16 cellular contexts compared by ENCODE assay signal in genomic region chr10:112296908-112297331, GRCh38. TPM values are rescaled to one million over a fixed set of nuclear protein-coding genes. Genes with fewer than 3 reads are reported as not detected.
DNase-seq lines count a peak whose midpoint lies in the region; ATAC-seq, FAIRE-seq and TF ChIP-seq lines count a peak whose summit lies in the region.
"Had no signal": no experiment of that assay in that cellular context is flagged by ENCODE, and none has a peak within 500 bp of the region (broad histone marks: within the 10 kb centered on the region; RNA-seq: fewer than 3 reads in every experiment).

No MANE protein-coding gene starts in this region.

- no peak overlapping the region for H3K56ac ChIP-seq in IMR-90 (ENCODE audit: extremely low read depth, insufficient read depth, low read length)

- H3K27ac Mint-ChIP-seq in T-cell: no peak overlapping the region

- no peak overlapping the region; the same call in 1 of the 2 replicates for H3K14ac ChIP-seq in IMR-90 (replicated peaks; ENCODE audit: low read depth, low read length)

- H3K36me3 Mint-ChIP-seq in T-cell: no peaks in the 10 kb centered on the region

- H3K4me2 ChIP-seq in IMR-90 (ENCODE audit: low read depth, low read length): no peak overlapping the region
- H3K4me2 ChIP-seq in HepG2 (ENCODE audit: low read depth, low read length): peak overlapping the region; percentile 84

- no peak for TF ChIP-seq RAD21 in IMR-90 (IDR thresholded peaks at IDR 0.05; ENCODE audit: low read length)
- no peak for TF ChIP-seq RAD21 in HepG2 (CRISPR knock-in tag; IDR thresholded peaks at IDR 0.05)

- DNase-seq in EH (ENCODE audit: low read depth): peak; percentile 46
- no peak for DNase-seq in IMR-90
- DNase-seq in HepG2 (ENCODE audit: low spot score): peak; percentile 70
- no peak for DNase-seq in T-cell
- no peak for DNase-seq in nucleus accumbens (lab: John Stamatoyannopoulos, UW)
- DNase-seq in AML-193 (lab: John Stamatoyannopoulos, UW): no peak
- DNase-seq: DMS 273 treated with DMSO at 0.1 percent for 48 hours, H9, NCI-H1417, NCI-H2029, NCI-H2171 treated with DMSO at 0.1 percent for 48 hours, NCI-H510A treated with DMSO at 0.1 percent for 48 hours had no signal

- TF ChIP-seq CTCF in IMR-90 (conservative IDR thresholded peaks at IDR 0.05; ENCODE audit: low read depth, low read length) (no peak), HepG2 (CRISPR knock-in tag; IDR thresholded peaks at IDR 0.05) (no peak)

- H2AFZ ChIP-seq in IMR-90 (replicated peaks; ENCODE audit: low read length, poor library complexity) (no peak overlapping the region), HepG2 (ENCODE audit: low read length) (peak overlapping the region; percentile 55)

- TF ChIP-seq EP300 in HepG2 (IDR thresholded peaks at IDR 0.05; ENCODE audit: low read depth in 2 of 2, low read length in 2 of 2) (peak in 1 of 2 experiments; percentile 74; a peak in 1 of 4 replicates), HepG2 (CRISPR knock-in tag; IDR thresholded peaks at IDR 0.05; ENCODE audit: borderline replicate concordance) (peak; percentile 48)

- CTCF ChIA-PET in IMR-90 (lab: Yijun Ruan, JAX) (no interaction called here), HepG2 (lab: Yijun Ruan, JAX; ENCODE audit: low intra/inter-chr PET ratio, low total read pairs) (no interaction called here), T-cell (lab: Charles Lee) (no interaction called here)

- no peaks in the 10 kb centered on the region; the same call in 1 of the 2 replicates for H3K9me1 ChIP-seq in IMR-90 (ENCODE audit: insufficient read depth, low read length)

- H3K4me3 Mint-ChIP-seq in T-cell: no peak overlapping the region
- H3K4me3 Mint-ChIP-seq: H9 had no signal

- no peak for TF ChIP-seq POLR2A in IMR-90 (IDR thresholded peaks at IDR 0.05; ENCODE audit: low read depth, low read length)
- peak; percentile 1 to 48; a peak in 1 of 4 replicates for TF ChIP-seq POLR2A in HepG2 (IDR thresholded peaks at IDR 0.05; ENCODE audit: insufficient read depth in 1 of 2, low read depth in 2 of 2, low read length in 2 of 2)

- H4K20me1 ChIP-seq in IMR-90 (ENCODE audit: insufficient read depth, low read length) (no peaks in the 10 kb centered on the region), HepG2 (ENCODE audit: insufficient read depth, low read length) (no peaks in the 10 kb centered on the region)
- H4K20me1 ChIP-seq: BLaER1 treated with 17β-estradiol and CSF1 and Interleukin-3, amounts not matched to agents 10 nM and 100 nM had no signal

- no peaks in the 10 kb centered on the region for H3K79me1 ChIP-seq in IMR-90 (ENCODE audit: low read depth in 1 of 2, low read length in 2 of 2)

- H3K4me3 ChIP-seq in IMR-90 (ENCODE audit: insufficient read depth, low read depth, low read length): no peak overlapping the region
- H3K4me3 ChIP-seq in HepG2 (replicated peaks in 1 of 3; ENCODE audit: insufficient read depth in 1 of 3, low read depth in 2 of 3, low read length in 3 of 3): peak overlapping the region; percentile 32 to 43 (median 41)
- peak overlapping the region in 2 of 5 donors; percentile 12 to 27 for H3K4me3 ChIP-seq in subcutaneous abdominal adipose tissue (ENCODE audit: low read depth in 1 of 5, low read length in 5 of 5)
- H3K4me3 ChIP-seq: BLaER1 treated with 17β-estradiol and CSF1 and Interleukin-3, amounts not matched to agents 10 nM and 100 nM; SJSA1 had no signal

- dilution Hi-C loops in IMR-90 (cut with HindIII; ENCODE audit: low sequenced_read_pairs, unreplicated experiment): no loop called here

- H3K9me3 Mint-ChIP-seq in T-cell: no peaks in the 10 kb centered on the region
- H3K9me3 Mint-ChIP-seq: H9 had no signal

- peak overlapping the region; percentile 2 for H3K18ac ChIP-seq in IMR-90 (ENCODE audit: low read depth, low read length)

- H2AK9ac ChIP-seq in IMR-90 (replicated peaks; ENCODE audit: low read depth, low read length, poor library complexity): no peak overlapping the region

- no peak overlapping the region for H4K8ac ChIP-seq in IMR-90 (ENCODE audit: low read depth in 2 of 2, low read length in 2 of 2)

- H2BK120ac ChIP-seq in IMR-90 (ENCODE audit: low read depth, low read length): peak overlapping the region; percentile 22; the same call in 1 of the 2 replicates

- no peak overlapping the region; the same call in 2 of the 3 replicates for H2BK15ac ChIP-seq in IMR-90 (ENCODE audit: low read depth, low read length)

- no peak overlapping the region for H3K4ac ChIP-seq in IMR-90 (ENCODE audit: low read depth, low read length)

- POLR2A ChIA-PET in IMR-90 (lab: Charles Lee; ENCODE audit: unreplicated experiment) (no interaction called here), HepG2 (lab: Yijun Ruan, JAX) (interaction anchor here (0.6 to 5.3 kb wide), 12 partner anchors 8 to 73 kb away, joined by 3 to 62 read pairs (median 4); no protein-coding TSS in a partner anchor), T-cell (lab: Charles Lee) (no interaction called here)

- intact Hi-C loops in IMR-90 (cut with micrococcal nuclease) (no loop called here), HepG2 (cut with micrococcal nuclease; ENCODE audit: unreplicated experiment) (loop anchor here (1.0 kb wide), 2 partner anchors 21 to 36 kb away; no protein-coding TSS in a partner anchor)

- H3K4me1 ChIP-seq in IMR-90 (ENCODE audit: control insufficient read depth, insufficient read depth, low read length) (peaks cover 10% of the 10 kb centered on the region), HepG2 (ENCODE audit: insufficient read depth, low read length) (peaks cover 94% of the 10 kb centered on the region), subcutaneous abdominal adipose tissue (ENCODE audit: control insufficient read depth in 5 of 5, insufficient read depth in 5 of 5, low read length in 5 of 5) (peaks cover 8 to 35% (median 18%) of the 10 kb centered on the region in 5 donors)
- H3K4me1 ChIP-seq: SJSA1 had no signal

- in situ Hi-C loops in IMR-90 (cut with MboI; ENCODE audit: low sequenced_read_pairs): no loop called here
- in situ Hi-C loops in HepG2 (cut with HindIII; ENCODE audit: extremely low pct_ligation_motif_present, low pct_unique_long_range_greater_than_20kb): no loop called here

- no peak overlapping the region for H3K9ac ChIP-seq in IMR-90 (ENCODE audit: low read depth, low read length)
- H3K9ac ChIP-seq in HepG2 (ENCODE audit: insufficient read depth, low read depth, low read length): peak overlapping the region; percentile 49
- peak overlapping the region in 3 of 5 donors; percentile 30 to 44 (median 35) for H3K9ac ChIP-seq in subcutaneous abdominal adipose tissue (ENCODE audit: low read length in 5 of 5)
- H3K9ac ChIP-seq: BLaER1 treated with 17β-estradiol and CSF1 and Interleukin-3, amounts not matched to agents 10 nM and 100 nM had no signal

- no peaks in the 10 kb centered on the region for H3K9me3 ChIP-seq in IMR-90 (ENCODE audit: control insufficient read depth, insufficient read depth, low read length)
- H3K9me3 ChIP-seq in HepG2 (ENCODE audit: low read length): no peaks in the 10 kb centered on the region
- no peaks in the 10 kb centered on the region for H3K9me3 ChIP-seq in subcutaneous abdominal adipose tissue (ENCODE audit: control insufficient read depth in 5 of 5, low read length in 5 of 5)
- H3K9me3 ChIP-seq: BLaER1 treated with 17β-estradiol and CSF1 and Interleukin-3, amounts not matched to agents 10 nM and 100 nM; SJSA1 had no signal

- no peak overlapping the region; the same call in 1 of the 2 replicates for H4K5ac ChIP-seq in IMR-90 (ENCODE audit: low read depth, low read length)

- no peak overlapping the region; the same call in 1 of the 2 replicates for H4K91ac ChIP-seq in IMR-90 (ENCODE audit: insufficient read depth, low read depth, low read length)

- H3K27ac ChIP-seq in IMR-90 (ENCODE audit: insufficient read depth, low read length) (no peak overlapping the region), HepG2 (ENCODE audit: extremely low read length, insufficient read depth, low read length) (peak overlapping the region; percentile 77), subcutaneous abdominal adipose tissue (ENCODE audit: low read depth, low read length) (peak overlapping the region; percentile 98)
- H3K27ac ChIP-seq: BLaER1 treated with 17β-estradiol and CSF1 and Interleukin-3, amounts not matched to agents 10 nM and 100 nM; SJSA1 had no signal

- H2AK5ac ChIP-seq in IMR-90 (ENCODE audit: low read depth, low read length): peak overlapping the region; percentile 21; the same call in 1 of the 2 replicates

- no peaks in the 10 kb centered on the region for H3K4me1 Mint-ChIP-seq in T-cell

- H3K23ac ChIP-seq in IMR-90 (ENCODE audit: low read depth, low read length): no peak overlapping the region

- H3K79me2 ChIP-seq in HepG2 (ENCODE audit: insufficient read depth, low read length): no peaks in the 10 kb centered on the region

- H3K36me3 ChIP-seq in IMR-90 (ENCODE audit: control insufficient read depth, insufficient read depth, low read length): no peaks in the 10 kb centered on the region
- no peaks in the 10 kb centered on the region for H3K36me3 ChIP-seq in HepG2 (replicated peaks in 1 of 2; ENCODE audit: control insufficient read depth in 1 of 2, insufficient read depth in 2 of 2, low read length in 2 of 2)
- H3K36me3 ChIP-seq in subcutaneous abdominal adipose tissue (ENCODE audit: control insufficient read depth in 5 of 5, insufficient read depth in 5 of 5, low read length in 5 of 5): no peaks in the 10 kb centered on the region
- H3K36me3 ChIP-seq: BLaER1 treated with 17β-estradiol and CSF1 and Interleukin-3, amounts not matched to agents 10 nM and 100 nM; SJSA1 had no signal

- BruUV-seq in IMR-90 (replicated peaks; lab: Mats Ljungman, UMichigan): no TSS peak
- TSS peak; percentile 91 for BruUV-seq in HepG2 (replicated peaks; lab: Mats Ljungman, UMichigan)

- FAIRE-seq in HepG2 (lab: Jason Lieb, UNC): peak; percentile 81

- no peak for ATAC-seq in IMR-90 (ENCODE audit: low read depth)
- peak; percentile 73 for ATAC-seq in HepG2
- ATAC-seq in T-cell (replicated peaks in 1 of 4): no peak

- H2BK20ac ChIP-seq in IMR-90 (ENCODE audit: low read depth, low read length): no peak overlapping the region

- H3K27me3 ChIP-seq in IMR-90 (ENCODE audit: control insufficient read depth, insufficient read depth, low read length): no peaks in the 10 kb centered on the region
- no peaks in the 10 kb centered on the region for H3K27me3 ChIP-seq in HepG2 (ENCODE audit: control insufficient read depth in 1 of 2, insufficient read depth in 2 of 2, low read length in 2 of 2)
- H3K27me3 ChIP-seq in subcutaneous abdominal adipose tissue (ENCODE audit: control insufficient read depth in 5 of 5, insufficient read depth in 4 of 5, low read length in 5 of 5): no peaks in the 10 kb centered on the region
- H3K27me3 ChIP-seq: BLaER1 treated with 17β-estradiol and CSF1 and Interleukin-3, amounts not matched to agents 10 nM and 100 nM had no signal

- WGBS in IMR-90 (ENCODE audit: extremely low coverage in 2 of 2, insufficient read length in 1 of 2), 2 experiments: 50% methylated on average over 2 of the region's 9 CpGs; no CpG with 5 or more reads in 1 of the 2 experiments
- 18% methylated on average over 9 of the region's 9 CpGs for whole genome bisulfite sequencing in HepG2 (ENCODE audit: low lambda C conversion rate)

- no peak overlapping the region for H2BK5ac ChIP-seq in IMR-90 (ENCODE audit: low read depth, low read length, poor library complexity, severe bottlenecking)

- peaks cover 16 to 22% of the 10 kb centered on the region in 2 donors for H3K27me3 Mint-ChIP-seq in T-cell

RNA-seq across cellular contexts. Expression of gene TECTB, which starts 13.7 kb away (rescaled TPM):
- total RNA-seq in IMR-90 (2012; rRNA removed) (not detected in 2 replicates), HepG2 (2016; rRNA removed; fragmentation: Illumina TruSeq; extraction: Trizol) (1.3 and 1.8 TPM in 2 replicates), T-cell (not detected)
- polyA plus RNA-seq in IMR-90 (2012; rRNA removed) (not detected in 2 replicates), HepG2 (2011; rRNA removed) (0.78 and 1.1 TPM in 2 replicates)
- polyA plus RNA-seq in IMR-90 (2012; cell fraction: cytosol; rRNA removed): not detected in 2 replicates
- not detected in 2 replicates for polyA plus RNA-seq in IMR-90 (2012; cell fraction: nucleus; rRNA removed; ENCODE audit: low replicate concordance)
- total RNA-seq in HepG2 (2016; cell fraction: cytosol; rRNA removed; fragmentation: Illumina TruSeq; extraction: Trizol; ENCODE audit: low read depth): 0.61 and 0.71 TPM in 2 replicates
- 1.5 and 1.9 TPM in 2 replicates for total RNA-seq in HepG2 (2016; cell fraction: insoluble cytoplasmic fraction; rRNA removed; fragmentation: Illumina TruSeq; extraction: Trizol)
- total RNA-seq in HepG2 (2016; cell fraction: membrane; rRNA removed; fragmentation: Illumina TruSeq; extraction: Trizol): 1.0 and 1.4 TPM in 2 replicates
- 2.4 and 2.8 TPM in 2 replicates for total RNA-seq in HepG2 (2016; cell fraction: nucleus; rRNA removed; fragmentation: Illumina TruSeq; extraction: Trizol)
- 0.48 and 0.63 TPM in 2 replicates for polyA plus RNA-seq in HepG2 (2011; cell fraction: cytosol; rRNA removed)
- polyA plus RNA-seq in HepG2 (2011; cell fraction: nucleus; rRNA removed): 1.3 and 1.7 TPM in 2 replicates
- polyA plus RNA-seq in HepG2 (2012): 0.68 and 1.6 TPM in 2 replicates
- polyA plus RNA-seq in HepG2 (2016; cell fraction: cytosol; fragmentation: Illumina TruSeq; extraction: Trizol; ENCODE audit: low read depth): 0.19 and 0.38 TPM in 2 replicates
- 1.3 and 1.6 TPM in 2 replicates for polyA plus RNA-seq in HepG2 (2016; cell fraction: insoluble cytoplasmic fraction; fragmentation: Illumina TruSeq; extraction: Trizol; ENCODE audit: low read depth)
- polyA plus RNA-seq in HepG2 (2016; cell fraction: membrane; fragmentation: Illumina TruSeq; extraction: Trizol; ENCODE audit: low read depth): 0.73 and 0.96 TPM in 2 replicates
- polyA plus RNA-seq in HepG2 (2016; cell fraction: nucleus; fragmentation: Illumina TruSeq; extraction: Trizol; ENCODE audit: insufficient read depth, low read depth): 4.3 and 5.3 TPM in 2 replicates
- polyA minus RNA-seq in HepG2 (2011; rRNA and poly(A)+ RNA removed; ENCODE audit: low replicate concordance): 0.66 TPM in 1 of 2 replicates, not detected in the other
- 0.40 TPM in 1 of 2 replicates, not detected in the other for polyA minus RNA-seq in HepG2 (2011; cell fraction: cytosol; rRNA and poly(A)+ RNA removed)
- 0.52 and 0.99 TPM in 2 replicates for polyA minus RNA-seq in HepG2 (2011; cell fraction: nucleus; rRNA and poly(A)+ RNA removed)
- total RNA-seq: H9, HT-29, SJSA1 had no signal

Comparison
In these comparisons a context has a peak if more than half of its experiments do, and no peak if none do; other contexts are left out.
1. DNase-seq: peak in EH (single experiment) and HepG2 (single experiment); none in IMR-90 (single experiment), T-cell (0 of 34), nucleus accumbens (0 of 56) and AML-193 (0 of 2).